Comparison of ENCODE assay signal across 15 cellular contexts in the genomic region with DNA sequence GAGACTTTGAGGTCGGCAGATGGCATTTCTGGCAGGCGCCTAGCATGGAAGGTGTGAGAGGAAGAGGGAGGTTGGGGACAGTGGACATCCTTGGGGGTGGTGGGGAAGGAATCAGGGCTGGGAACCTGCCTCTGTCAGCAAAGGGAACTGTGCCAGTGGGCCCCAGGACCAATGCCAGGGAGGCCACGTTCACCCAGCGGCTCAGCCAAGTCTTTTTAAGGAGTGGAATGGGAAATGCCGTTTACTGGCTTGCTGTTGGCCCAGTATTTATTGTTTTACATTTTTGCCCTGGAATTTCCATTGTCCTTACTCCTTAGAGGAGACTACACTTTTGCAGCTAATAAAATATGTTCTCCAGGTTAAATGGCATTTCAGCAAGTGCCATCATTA.
DNase-seq lines count a peak whose midpoint lies in the region; ATAC-seq and TF ChIP-seq lines count a peak whose summit lies in the region.
"Had no signal": no experiment of that assay in that cellular context is flagged by ENCODE, and none has a peak within 500 bp of the region (broad histone marks: within the 10 kb centered on the region; RNA-seq: fewer than 3 reads in every experiment).

No MANE protein-coding gene starts in this region.

- no peak overlapping the region for H4K8ac ChIP-seq in mesendoderm (ENCODE audit: low read depth, low read length)

- H2BK5ac ChIP-seq in mesendoderm (ENCODE audit: low read length) = no peak overlapping the region

- no peak overlapping the region for H3K23ac ChIP-seq in mesendoderm (ENCODE audit: low read length)

- H3K9ac ChIP-seq in mesendoderm (ENCODE audit: low read length) = no peak overlapping the region

- H3K4me3 ChIP-seq in astrocyte of the cerebellum (ENCODE audit: low read depth, low read length) = no peak overlapping the region
- H3K4me3 ChIP-seq in mesendoderm (ENCODE audit: low read length) = no peak overlapping the region
- H3K4me3 ChIP-seq: lower lobe of right lung had no signal

- DNase-seq in G401 (ENCODE audit: low spot score) (peak; percentile 79), astrocyte of the cerebellum (ENCODE audit: low read depth) (peak; percentile 32), left cardiac atrium (peak; percentile 49), sciatic nerve (ENCODE audit: low spot score) (no peak), mesendoderm (no peak)
- DNase-seq in effector CD8-positive, alpha-beta T cell (lab: John Stamatoyannopoulos, UW) = no peak
- no peak for DNase-seq in stimulated activated CD4-positive, alpha-beta T cell treated with anti-CD3 and anti-CD28 coated beads, Interleukin-15, amount 100 ng/mL, for 24 hours
- DNase-seq: lower lobe of right lung; NCI-H2029 treated with DMSO at 0.1 percent for 48 hours; NCI-H748 treated with DMSO at 0.1 percent for 48 hours; stimulated activated naive CD8-positive, alpha-beta T cell treated with anti-CD3 and anti-CD28 coated beads, Interleukin-15, amount 100 ng/mL, for 72 hours; T-helper 17 cell had no signal

- WGBS in mesendoderm (ENCODE audit: extremely low coverage, insufficient coverage, low lambda C conversion rate) = no CpG with 5 or more reads among the region's 5 CpGs

- no peak overlapping the region for H3K4ac ChIP-seq in mesendoderm (ENCODE audit: low read depth, low read length)

- H3K27me3 ChIP-seq in mesendoderm (ENCODE audit: insufficient read depth, low read length, poor library complexity) = no peaks in the 10 kb centered on the region
- H3K27me3 ChIP-seq: BE2C had no signal

- H3K4me1 ChIP-seq in mesendoderm (ENCODE audit: control insufficient read depth, low read depth, low read length) = no peaks in the 10 kb centered on the region
- H3K4me1 ChIP-seq: BE2C had no signal

- no peak overlapping the region for H3K4me2 ChIP-seq in mesendoderm (ENCODE audit: low read length)

- H3K18ac ChIP-seq in mesendoderm (ENCODE audit: low read length) = no peak overlapping the region

- H3K79me1 ChIP-seq in mesendoderm (ENCODE audit: low read length) = no peaks in the 10 kb centered on the region

- no peak overlapping the region for H2BK15ac ChIP-seq in mesendoderm (replicated peaks; ENCODE audit: low read depth)

- no peaks in the 10 kb centered on the region for H3K79me2 ChIP-seq in mesendoderm (ENCODE audit: control insufficient read depth, insufficient read depth, low read length)

- ATAC-seq in left cardiac atrium = peak; percentile 50 to 72
- ATAC-seq in sciatic nerve = peak; percentile 27
- no peak for ATAC-seq in HG03175 (IDR thresholded peaks at IDR 0.05; ENCODE audit: unreplicated experiment)
- ATAC-seq: activated CD4-positive, CD25-positive, alpha-beta regulatory T cell treated with anti-CD3 and anti-CD28 coated beads, Interleukin-2, amount 50 U/mL, for 24 hours; stimulated activated naive CD8-positive, alpha-beta T cell treated with anti-CD3 and anti-CD28 coated beads, Interleukin-15, amount 100 ng/mL, for 72 hours; T-helper 17 cell had no signal

- no peak overlapping the region for H2AK5ac ChIP-seq in mesendoderm (ENCODE audit: low read length)

- intact Hi-C loops in left cardiac atrium (cut with DNase I) = no loop called here
- intact Hi-C loops in sciatic nerve (cut with DNase I) = no loop called here

- H2BK120ac ChIP-seq in mesendoderm (ENCODE audit: low read depth, low read length) = no peak overlapping the region

- H4K5ac ChIP-seq in mesendoderm (ENCODE audit: low read length) = no peak overlapping the region

- H3K36me3 ChIP-seq in mesendoderm (ENCODE audit: control insufficient read depth, insufficient read depth, low read length) = no peaks in the 10 kb centered on the region
- H3K36me3 ChIP-seq: BE2C, lower lobe of right lung had no signal

- H3K56ac ChIP-seq in mesendoderm (ENCODE audit: low read length) = no peak overlapping the region

- TF ChIP-seq CTCF in astrocyte of the cerebellum (IDR thresholded peaks at IDR 0.05; ENCODE audit: low read depth, low read length, missing control alignments) = no peak

- no peak overlapping the region for H3K27ac ChIP-seq in mesendoderm (ENCODE audit: low read depth, low read length)
- H3K27ac ChIP-seq: lower lobe of right lung had no signal

- in situ Hi-C loops in G401 (cut with HindIII; ENCODE audit: low sequenced_read_pairs) = no loop called here
- in situ Hi-C loops in astrocyte of the cerebellum (cut with HindIII; ENCODE audit: low sequenced_read_pairs) = no loop called here

Comparison
In these comparisons a context has a peak if more than half of its experiments do, and no peak if none do; other contexts are left out.
1. DNase-seq: peak in G401 (single experiment), astrocyte of the cerebellum (single experiment) and left cardiac atrium (single experiment); none in sciatic nerve (single experiment), effector CD8-positive, alpha-beta T cell (single experiment), stimulated activated CD4-positive, alpha-beta T cell treated with anti-CD3 and anti-CD28 coated beads, Interleukin-15, amount 100 ng/mL, for 24 hours (single experiment) and mesendoderm (single experiment).